In genomic region chr6:22774129-22774528, GRCh38 we compare ENCODE assay signal across 22 cellular contexts.
"Had no signal": no experiment of that assay in that cellular context is flagged by ENCODE, and none has a peak within 500 bp of the region (broad histone marks: within the 10 kb centered on the region; RNA-seq: fewer than 3 reads in every experiment).

No MANE protein-coding gene starts in this region.

- H3K4me2 ChIP-seq: SK-N-SH had no signal

- H3K9me3 ChIP-seq: SK-N-SH had no signal

- H3K4me3 ChIP-seq: MG63 had no signal

- H3K27ac ChIP-seq: HL-60, RWPE1 had no signal

- H3K27me3 ChIP-seq: MG63 had no signal

- H3K9ac ChIP-seq: SK-N-SH had no signal

- FAIRE-seq: HTR-8/SVneo had no signal

- H3K36me3 ChIP-seq: MG63 had no signal

- DNase-seq: KBM-7, MG63, NCI-H1092, NCI-H1105 treated with DMSO at 0.1 percent for 48 hours, NCI-H1417 treated with DMSO at 0.1 percent for 48 hours, NCI-H146, NCI-H1694 treated with DMSO at 0.1 percent for 48 hours, NCI-H1930, NCI-H2081, NCI-H2107, NCI-H2227 treated with DMSO at 0.1 percent for 48 hours, NCI-H524, NCI-H526 treated with DMSO at 0.1 percent for 48 hours, NCI-H748 treated with DMSO at 0.1 percent for 48 hours, PC-3, SHP77, SK-N-SH, SW 1271 had no signal

- ATAC-seq: Panc1, PC-3 had no signal
